Comparison of ENCODE assay signal across 10 cellular contexts in genomic region chr20:56697476-56697875, GRCh38.
"Had no signal": no experiment of that assay in that cellular context is flagged by ENCODE, and none has a peak within 500 bp of the region (broad histone marks: within the 10 kb centered on the region; RNA-seq: fewer than 3 reads in every experiment).

No MANE protein-coding gene starts in this region.

- H2AFZ ChIP-seq: GM23338 had no signal

- H3K4me3 ChIP-seq: GM23338, HAP-1 had no signal

- H3K9ac ChIP-seq: KMS-11 had no signal

- H3K27me3 Mint-ChIP-seq: IgD-negative memory B cell had no signal

- H3K27ac ChIP-seq: HL-60, KMS-11 had no signal

- H3K9me3 Mint-ChIP-seq: GM23338, HFFc6 had no signal

- H3K4me3 Mint-ChIP-seq: GM23338, HFFc6, IgD-negative memory B cell had no signal

- DNase-seq: H7, HFFc6, KBM-7 had no signal

- H3K36me3 Mint-ChIP-seq: IgD-negative memory B cell had no signal

- H3K4me2 ChIP-seq: GM23338, KMS-11 had no signal

- H3K27ac Mint-ChIP-seq: GM23338, HFFc6, IgD-negative memory B cell had no signal

- ATAC-seq: GM23338, HCT116, HepG2 had no signal

- H3K9me3 ChIP-seq: HAP-1 had no signal

- H3K36me3 ChIP-seq: HAP-1 had no signal

- H3K4me1 Mint-ChIP-seq: IgD-negative memory B cell had no signal
